Comparison of ENCODE assay signal across 18 cellular contexts in the genomic region with DNA sequence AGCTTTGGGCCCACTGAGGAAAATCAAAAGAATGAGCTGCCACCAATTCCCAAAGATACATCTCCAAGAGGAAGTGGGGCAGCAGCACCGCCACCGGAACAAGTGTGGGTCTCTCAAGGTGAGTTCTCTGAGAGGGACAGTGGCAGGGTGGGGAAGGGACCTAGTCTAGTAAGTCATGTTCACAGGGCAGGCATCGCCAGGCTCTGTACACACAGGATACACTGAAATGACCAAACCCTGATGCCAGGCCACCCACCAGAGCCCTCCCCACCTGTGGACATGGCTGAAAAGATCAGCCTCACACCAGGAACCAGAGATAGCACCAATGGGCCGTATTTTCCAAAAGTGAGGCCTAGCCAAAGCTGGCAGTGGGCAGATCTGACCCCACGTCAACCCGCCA.
DNase-seq lines count a peak whose midpoint lies in the region; ATAC-seq and TF ChIP-seq lines count a peak whose summit lies in the region.
"Had no signal": no experiment of that assay in that cellular context is flagged by ENCODE, and none has a peak within 500 bp of the region (broad histone marks: within the 10 kb centered on the region; RNA-seq: fewer than 3 reads in every experiment).

No MANE protein-coding gene starts in this region.

- H3K27ac ChIP-seq in sigmoid colon (no peak overlapping the region), upper lobe of right lung (no peak overlapping the region)
- H3K27ac ChIP-seq: 22Rv1, A549, C4-2B, GM23248 had no signal

- H3K36me3 ChIP-seq in sigmoid colon = no peaks in the 10 kb centered on the region
- H3K36me3 ChIP-seq in upper lobe of right lung = no peaks in the 10 kb centered on the region
- H3K36me3 ChIP-seq: HAP-1 had no signal

- no peak for ATAC-seq in natural killer cell
- ATAC-seq in upper lobe of right lung = no peak
- ATAC-seq in GM21423 (IDR thresholded peaks at IDR 0.05; ENCODE audit: unreplicated experiment) = no peak
- ATAC-seq in GM19455 (IDR thresholded peaks at IDR 0.05; ENCODE audit: unreplicated experiment) = no peak
- ATAC-seq: A549, GM12878 had no signal

- H3K9me3 ChIP-seq in sigmoid colon (no peaks in the 10 kb centered on the region), upper lobe of right lung (no peaks in the 10 kb centered on the region)
- H3K9me3 ChIP-seq: HAP-1 had no signal

- H3K4me3 ChIP-seq in sigmoid colon (no peak overlapping the region), upper lobe of right lung (no peak overlapping the region)
- H3K4me3 ChIP-seq: A549, GM12878, GM23248, HAP-1 had no signal

- H3K27me3 ChIP-seq in sigmoid colon (no peaks in the 10 kb centered on the region), upper lobe of right lung (no peaks in the 10 kb centered on the region)

- no peak for TF ChIP-seq POLR2A in sigmoid colon (IDR thresholded peaks at IDR 0.05)

- intact Hi-C loops in natural killer cell (cut with micrococcal nuclease) = loop anchor here (10.0 kb wide), 1 partner anchor 406 kb away; no protein-coding TSS in a partner anchor
- intact Hi-C loops in sigmoid colon (cut with DNase I) = no loop called here
- intact Hi-C loops in upper lobe of right lung (cut with DNase I) = no loop called here

- H3K27me3 Mint-ChIP-seq in natural killer cell (ENCODE audit: low read depth in 2 of 2) = peaks cover 0 to 10% of the 10 kb centered on the region in 2 donors

- H3K27ac Mint-ChIP-seq in natural killer cell = no peak overlapping the region
- H3K27ac Mint-ChIP-seq: CD4-positive, alpha-beta memory T cell had no signal

- peak; percentile 5 for DNase-seq in activated effector memory CD4-positive, alpha-beta T cell treated with anti-CD3 and anti-CD28 coated beads, Interleukin-2, amount 50 U/mL, for 16 hours
- DNase-seq in activated effector memory CD4-positive, alpha-beta T cell treated with Interleukin-2 at 50 U/mL for 16 hours = no peak
- DNase-seq in natural killer cell (peak; percentile 5), sigmoid colon (peak; percentile 46), upper lobe of right lung (peak; percentile 11), SKM-1 treated with dmso at 0.1 percent for 144 hours (lab: John Stamatoyannopoulos, UW; ENCODE audit: unreplicated experiment) (no peak)
- DNase-seq: AML-193; CD4-positive, alpha-beta memory T cell; DND-41; EL; GM23248 had no signal

- no peak for TF ChIP-seq EP300 in sigmoid colon (IDR thresholded peaks at IDR 0.05)

- no peak for TF ChIP-seq CTCF in natural killer cell (IDR thresholded peaks at IDR 0.05)
- TF ChIP-seq CTCF in sigmoid colon (IDR thresholded peaks at IDR 0.05) = no peak
- no peak for TF ChIP-seq CTCF in upper lobe of right lung (IDR thresholded peaks at IDR 0.05)

- H3K4me3 Mint-ChIP-seq in natural killer cell = no peak overlapping the region
- H3K4me3 Mint-ChIP-seq: CD4-positive, alpha-beta memory T cell had no signal

- no peaks in the 10 kb centered on the region for H3K9me3 Mint-ChIP-seq in natural killer cell

- no peaks in the 10 kb centered on the region for H3K4me1 Mint-ChIP-seq in natural killer cell
- H3K4me1 Mint-ChIP-seq: CD4-positive, alpha-beta memory T cell had no signal

- 87 to 95% methylated on average over 6 of the region's 6 CpGs for WGBS in sigmoid colon, 2 donors

- no peaks in the 10 kb centered on the region for H3K36me3 Mint-ChIP-seq in natural killer cell
- H3K36me3 Mint-ChIP-seq: CD4-positive, alpha-beta memory T cell had no signal

- H3K4me1 ChIP-seq in sigmoid colon (no peaks in the 10 kb centered on the region), upper lobe of right lung (peaks cover 3% of the 10 kb centered on the region)
- H3K4me1 ChIP-seq: A549, HAP-1 had no signal

Comparison
In these comparisons a context has a peak if more than half of its experiments do, and no peak if none do; other contexts are left out.
1. DNase-seq: peak in activated effector memory CD4-positive, alpha-beta T cell treated with anti-CD3 and anti-CD28 coated beads, Interleukin-2, amount 50 U/mL, for 16 hours (single experiment), natural killer cell (single experiment), sigmoid colon (single experiment) and upper lobe of right lung (single experiment); none in activated effector memory CD4-positive, alpha-beta T cell treated with Interleukin-2 at 50 U/mL for 16 hours (single experiment) and SKM-1 treated with dmso at 0.1 percent for 144 hours (single experiment).